Comparison of ENCODE assay signal across 22 cellular contexts in the genomic region with DNA sequence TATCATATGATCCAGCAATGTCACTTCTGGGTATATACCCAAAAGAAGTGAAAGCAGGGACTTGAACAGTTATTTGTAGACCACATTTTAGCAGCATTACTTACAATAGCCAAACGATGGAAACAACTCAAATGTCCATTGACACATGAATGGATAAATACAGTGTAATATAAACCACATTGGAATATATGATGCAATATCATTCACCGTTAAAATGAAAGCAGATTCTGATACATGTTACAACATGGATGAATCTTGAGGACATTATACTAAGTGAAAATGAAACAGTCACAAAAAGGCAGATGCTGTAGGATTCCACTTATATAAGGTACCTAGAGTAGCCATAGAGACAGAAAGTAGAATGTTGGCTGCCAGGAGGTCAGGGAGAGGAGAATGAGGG.
A peak's percentile ranks its signal among the peaks of the same experiment; 100 is the strongest.
DNase-seq lines count a peak whose midpoint lies in the region; ATAC-seq and TF ChIP-seq lines count a peak whose summit lies in the region.
"Had no signal": no experiment of that assay in that cellular context is flagged by ENCODE, and none has a peak within 500 bp of the region (broad histone marks: within the 10 kb centered on the region; RNA-seq: fewer than 3 reads in every experiment).

No MANE protein-coding gene starts in this region.

- no peak for TF ChIP-seq RAD21 in IMR-90 (IDR thresholded peaks at IDR 0.05; ENCODE audit: low read length)

- no peaks in the 10 kb centered on the region for H3K27me3 ChIP-seq in IMR-90 (ENCODE audit: control insufficient read depth, insufficient read depth, low read length)
- H3K27me3 ChIP-seq: BLaER1 had no signal

- no peak overlapping the region for H2AK9ac ChIP-seq in IMR-90 (replicated peaks; ENCODE audit: low read depth, low read length, poor library complexity)

- H3K27ac ChIP-seq in IMR-90 (ENCODE audit: insufficient read depth, low read length), result no peak overlapping the region
- H3K27ac ChIP-seq: BLaER1 had no signal

- no peak overlapping the region for H4K5ac ChIP-seq in IMR-90 (ENCODE audit: low read depth, low read length)

- no TSS peak for BruUV-seq in IMR-90 (replicated peaks; lab: Mats Ljungman, UMichigan)

- no peak overlapping the region for H4K8ac ChIP-seq in IMR-90 (ENCODE audit: low read depth in 2 of 2, low read length in 2 of 2)

- in situ Hi-C loops in IMR-90 (cut with MboI; ENCODE audit: low sequenced_read_pairs), result no loop called here

- H3K4me1 ChIP-seq in IMR-90 (ENCODE audit: control insufficient read depth, insufficient read depth, low read length), result no peaks in the 10 kb centered on the region
- H3K4me1 ChIP-seq: BLaER1, Caco-2 had no signal

- DNase-seq in IMR-90 (no peak), OCI-M1 (lab: John Stamatoyannopoulos, UW) (peak; percentile 65), epithelial cell of esophagus (ENCODE audit: low read depth) (peak; percentile 22), nephron progenitor cell (no peak), T1000 (lab: John Stamatoyannopoulos, UW) (no peak)
- no peak for DNase-seq in activated CD8-positive, alpha-beta T cell treated with anti-CD3 and anti-CD28 coated beads, Interleukin-2, amount 10 ng/mL, durations not matched to agents 7 days and 5 days
- no peak for DNase-seq in activated naive CD4-positive, alpha-beta T cell treated with anti-CD3 and anti-CD28 coated beads for 36 hours
- DNase-seq: Caco-2; CD4-positive, alpha-beta T cell; DMS 273 treated with DMSO at 0.1 percent for 48 hours; DMS79 treated with DMSO at 0.1 percent for 48 hours; NCI-H1105; NCI-H146; NCI-H2029 treated with DMSO at 0.1 percent for 48 hours; NCI-H345; NCI-H524; NCI-H774; Right ventricle myocardium superior; SW 1271 had no signal

- H3K9me1 ChIP-seq in IMR-90 (ENCODE audit: insufficient read depth, low read length), result no peaks in the 10 kb centered on the region

- dilution Hi-C loops in IMR-90 (cut with HindIII; ENCODE audit: low sequenced_read_pairs, unreplicated experiment), result no loop called here

- H2BK120ac ChIP-seq in IMR-90 (ENCODE audit: low read depth, low read length), result no peak overlapping the region

- H3K9me3 Mint-ChIP-seq in nephron progenitor cell, result peaks cover 17% of the 10 kb centered on the region
- H3K9me3 Mint-ChIP-seq in activated CD8-positive, alpha-beta T cell treated with anti-CD3 and anti-CD28 coated beads, Interleukin-2, amount 10 ng/mL, durations not matched to agents 7 days and 5 days (ENCODE audit: insufficient read depth), result no peaks in the 10 kb centered on the region
- H3K9me3 Mint-ChIP-seq in activated naive CD4-positive, alpha-beta T cell treated with anti-CD3 and anti-CD28 coated beads for 36 hours, result no peaks in the 10 kb centered on the region
- H3K9me3 Mint-ChIP-seq: CD4-positive, alpha-beta T cell; GM23338 had no signal

- ATAC-seq in IMR-90 (ENCODE audit: low read depth), result no peak
- no peak for ATAC-seq in activated CD8-positive, alpha-beta T cell treated with anti-CD3 and anti-CD28 coated beads, Interleukin-2, amount 10 ng/mL, durations not matched to agents 7 days and 5 days
- ATAC-seq: GM23338, HCT116 had no signal

- H2BK15ac ChIP-seq in IMR-90 (ENCODE audit: low read depth, low read length), result no peak overlapping the region

- TF ChIP-seq POLR2A in IMR-90 (IDR thresholded peaks at IDR 0.05; ENCODE audit: low read depth, low read length), result no peak

- no peak overlapping the region for H3K4me2 ChIP-seq in IMR-90 (ENCODE audit: low read depth, low read length)
- H3K4me2 ChIP-seq: BLaER1, GM23338 had no signal

- no peak overlapping the region for H4K91ac ChIP-seq in IMR-90 (ENCODE audit: insufficient read depth, low read depth, low read length)

- H4K20me1 ChIP-seq in IMR-90 (ENCODE audit: insufficient read depth, low read length), result no peaks in the 10 kb centered on the region
- H4K20me1 ChIP-seq: BLaER1 had no signal

- no peak overlapping the region for H3K56ac ChIP-seq in IMR-90 (ENCODE audit: extremely low read depth, insufficient read depth, low read length)

- no peak overlapping the region for H3K4me3 ChIP-seq in IMR-90 (ENCODE audit: insufficient read depth, low read depth, low read length)
- H3K4me3 ChIP-seq in epithelial cell of esophagus (ENCODE audit: low read length), result no peak overlapping the region
- H3K4me3 ChIP-seq: BLaER1, GM23338 had no signal

- H2AK5ac ChIP-seq in IMR-90 (ENCODE audit: low read depth, low read length), result no peak overlapping the region

- WGBS in IMR-90 (ENCODE audit: extremely low coverage in 2 of 2, insufficient read length in 1 of 2), 2 experiments, result no CpG with 5 or more reads among the region's 2 CpGs

- no peaks in the 10 kb centered on the region for H3K79me1 ChIP-seq in IMR-90 (ENCODE audit: low read depth in 1 of 2, low read length in 2 of 2)

- no peak for TF ChIP-seq CTCF in IMR-90 (conservative IDR thresholded peaks at IDR 0.05; ENCODE audit: low read depth, low read length)
- TF ChIP-seq CTCF in epithelial cell of esophagus (IDR thresholded peaks at IDR 0.05; ENCODE audit: insufficient read depth, low read depth, low read length, missing control alignments), result no peak
- TF ChIP-seq CTCF in nephron progenitor cell (IDR thresholded peaks at IDR 0.05), result no peak

- no peak overlapping the region for H2BK20ac ChIP-seq in IMR-90 (ENCODE audit: low read depth, low read length)

- H3K9ac ChIP-seq in IMR-90 (ENCODE audit: low read depth, low read length), result no peak overlapping the region
- H3K9ac ChIP-seq: BLaER1 had no signal

- no peak overlapping the region for H3K4me3 Mint-ChIP-seq in nephron progenitor cell
- no peak overlapping the region for H3K4me3 Mint-ChIP-seq in activated CD8-positive, alpha-beta T cell treated with anti-CD3 and anti-CD28 coated beads, Interleukin-2, amount 10 ng/mL, durations not matched to agents 7 days and 5 days
- H3K4me3 Mint-ChIP-seq in activated naive CD4-positive, alpha-beta T cell treated with anti-CD3 and anti-CD28 coated beads for 36 hours, result no peak overlapping the region
- H3K4me3 Mint-ChIP-seq: CD4-positive, alpha-beta T cell; GM23338 had no signal

- no peak overlapping the region for H2AFZ ChIP-seq in IMR-90 (replicated peaks; ENCODE audit: low read length, poor library complexity)
- H2AFZ ChIP-seq: GM23338 had no signal

- CTCF ChIA-PET in IMR-90 (lab: Yijun Ruan, JAX), result interaction anchor here (0.9 kb wide), 1 partner anchor 13 kb away, joined by 3 read pairs; no protein-coding TSS in a partner anchor
- CTCF ChIA-PET in activated CD8-positive, alpha-beta T cell treated with anti-CD3 and anti-CD28 coated beads, Interleukin-2, amount 10 ng/mL, durations not matched to agents 7 days and 5 days (lab: Charles Lee), result no interaction called here
- CTCF ChIA-PET in activated naive CD4-positive, alpha-beta T cell treated with anti-CD3 and anti-CD28 coated beads for 36 hours (lab: Charles Lee), result no interaction called here

- H3K4me1 Mint-ChIP-seq in nephron progenitor cell, result peaks cover 26% of the 10 kb centered on the region
- no peaks in the 10 kb centered on the region for H3K4me1 Mint-ChIP-seq in activated CD8-positive, alpha-beta T cell treated with anti-CD3 and anti-CD28 coated beads, Interleukin-2, amount 10 ng/mL, durations not matched to agents 7 days and 5 days (ENCODE audit: low read depth)
- H3K4me1 Mint-ChIP-seq in activated naive CD4-positive, alpha-beta T cell treated with anti-CD3 and anti-CD28 coated beads for 36 hours (ENCODE audit: low read depth), result no peaks in the 10 kb centered on the region
- H3K4me1 Mint-ChIP-seq: GM23338 had no signal

- no peaks in the 10 kb centered on the region for H3K36me3 ChIP-seq in IMR-90 (ENCODE audit: control insufficient read depth, insufficient read depth, low read length)
- H3K36me3 ChIP-seq: BLaER1 had no signal

- no peak overlapping the region for H3K23ac ChIP-seq in IMR-90 (ENCODE audit: low read depth, low read length)

- no peak overlapping the region for H3K18ac ChIP-seq in IMR-90 (ENCODE audit: low read depth, low read length)

- no peak overlapping the region for H2BK5ac ChIP-seq in IMR-90 (ENCODE audit: low read depth, low read length, poor library complexity, severe bottlenecking)

- H3K36me3 Mint-ChIP-seq in nephron progenitor cell (ENCODE audit: low read depth), result peaks cover 4% of the 10 kb centered on the region
- H3K36me3 Mint-ChIP-seq in activated CD8-positive, alpha-beta T cell treated with anti-CD3 and anti-CD28 coated beads, Interleukin-2, amount 10 ng/mL, durations not matched to agents 7 days and 5 days (ENCODE audit: low read depth), result no peaks in the 10 kb centered on the region
- H3K36me3 Mint-ChIP-seq in activated naive CD4-positive, alpha-beta T cell treated with anti-CD3 and anti-CD28 coated beads for 36 hours (ENCODE audit: low read depth), result no peaks in the 10 kb centered on the region

- no peaks in the 10 kb centered on the region for H3K27me3 Mint-ChIP-seq in nephron progenitor cell (ENCODE audit: low read depth, poor library complexity)
- no peaks in the 10 kb centered on the region for H3K27me3 Mint-ChIP-seq in activated CD8-positive, alpha-beta T cell treated with anti-CD3 and anti-CD28 coated beads, Interleukin-2, amount 10 ng/mL, durations not matched to agents 7 days and 5 days (ENCODE audit: low read depth)
- H3K27me3 Mint-ChIP-seq in activated naive CD4-positive, alpha-beta T cell treated with anti-CD3 and anti-CD28 coated beads for 36 hours (ENCODE audit: low read depth), result peaks cover 10% of the 10 kb centered on the region

- no peaks in the 10 kb centered on the region for H3K9me3 ChIP-seq in IMR-90 (ENCODE audit: control insufficient read depth, insufficient read depth, low read length)
- H3K9me3 ChIP-seq: Caco-2 had no signal

- H3K14ac ChIP-seq in IMR-90 (replicated peaks; ENCODE audit: low read depth, low read length), result no peak overlapping the region

- H3K27ac Mint-ChIP-seq in nephron progenitor cell, result peak overlapping the region; percentile 33
- no peak overlapping the region for H3K27ac Mint-ChIP-seq in activated CD8-positive, alpha-beta T cell treated with anti-CD3 and anti-CD28 coated beads, Interleukin-2, amount 10 ng/mL, durations not matched to agents 7 days and 5 days
- no peak overlapping the region for H3K27ac Mint-ChIP-seq in activated naive CD4-positive, alpha-beta T cell treated with anti-CD3 and anti-CD28 coated beads for 36 hours
- H3K27ac Mint-ChIP-seq: CD4-positive, alpha-beta T cell; GM23338 had no signal

- POLR2A ChIA-PET in IMR-90 (lab: Charles Lee; ENCODE audit: unreplicated experiment), result no interaction called here
- POLR2A ChIA-PET in activated CD8-positive, alpha-beta T cell treated with anti-CD3 and anti-CD28 coated beads, Interleukin-2, amount 10 ng/mL, durations not matched to agents 7 days and 5 days (lab: Charles Lee), result no interaction called here

- intact Hi-C loops in IMR-90 (cut with micrococcal nuclease), result no loop called here
- intact Hi-C loops in activated naive CD4-positive, alpha-beta T cell treated with anti-CD3 and anti-CD28 coated beads for 36 hours (cut with micrococcal nuclease), result no loop called here

- no peak overlapping the region for H3K4ac ChIP-seq in IMR-90 (ENCODE audit: low read depth, low read length)

Comparison
In these comparisons a context has a peak if more than half of its experiments do, and no peak if none do; other contexts are left out.
1. DNase-seq: peak in OCI-M1 (single experiment) and epithelial cell of esophagus (single experiment); none in IMR-90 (single experiment), nephron progenitor cell (single experiment), activated CD8-positive, alpha-beta T cell treated with anti-CD3 and anti-CD28 coated beads, Interleukin-2, amount 10 ng/mL, durations not matched to agents 7 days and 5 days (single experiment), T1000 (single experiment) and activated naive CD4-positive, alpha-beta T cell treated with anti-CD3 and anti-CD28 coated beads for 36 hours (single experiment).